Comparison of ENCODE assay signal across 8 cellular contexts in genomic region chr19:12695997-12696365, GRCh38. TPM values are rescaled to one million over a fixed set of nuclear protein-coding genes. Genes with fewer than 3 reads are reported as not detected.
DNase-seq lines count a peak whose midpoint lies in the region; ATAC-seq and FAIRE-seq lines count a peak whose summit lies in the region.

No MANE protein-coding gene starts in this region.

- peak overlapping the region; percentile 94 for H3K4me3 ChIP-seq in iPS-18c (ENCODE audit: insufficient read depth, low read depth, low read length)

- peaks cover 11% of the 10 kb centered on the region for H3K4me1 Mint-ChIP-seq in activated T-helper 1 cell treated with anti-CD3 and anti-CD28 coated beads, Interleukin-12 subunit alpha, Interleukin-12 subunit beta, Interleukin-2, Interleukin-4 antibody, amounts not matched to agents 30 ng/mL and 10 ng/mL and 1 ng/mL, durations not matched to agents 14 hours and 24 hours and 36 hours (ENCODE audit: low read depth)
- H3K4me1 Mint-ChIP-seq in stimulated activated naive CD8-positive, alpha-beta T cell treated with anti-CD3 and anti-CD28 coated beads, Interleukin-15, Interleukin-2, amounts not matched to agents 100 ng/mL and 50 ng/mL, for 24 hours (ENCODE audit: low read depth) = peaks cover 16% of the 10 kb centered on the region

- peaks cover 14% of the 10 kb centered on the region for H3K36me3 Mint-ChIP-seq in activated T-helper 1 cell treated with anti-CD3 and anti-CD28 coated beads, Interleukin-12 subunit alpha, Interleukin-12 subunit beta, Interleukin-2, Interleukin-4 antibody, amounts not matched to agents 30 ng/mL and 10 ng/mL and 1 ng/mL, durations not matched to agents 14 hours and 24 hours and 36 hours (ENCODE audit: low read depth)
- peaks cover 18% of the 10 kb centered on the region for H3K36me3 Mint-ChIP-seq in stimulated activated naive CD8-positive, alpha-beta T cell treated with anti-CD3 and anti-CD28 coated beads, Interleukin-15, Interleukin-2, amounts not matched to agents 100 ng/mL and 50 ng/mL, for 24 hours (ENCODE audit: low read depth)

- H3K27me3 Mint-ChIP-seq in activated T-helper 1 cell treated with anti-CD3 and anti-CD28 coated beads, Interleukin-12 subunit alpha, Interleukin-12 subunit beta, Interleukin-2, Interleukin-4 antibody, amounts not matched to agents 30 ng/mL and 10 ng/mL and 1 ng/mL, durations not matched to agents 14 hours and 24 hours and 36 hours (ENCODE audit: insufficient read depth) = no peaks in the 10 kb centered on the region
- no peaks in the 10 kb centered on the region for H3K27me3 Mint-ChIP-seq in stimulated activated naive CD8-positive, alpha-beta T cell treated with anti-CD3 and anti-CD28 coated beads, Interleukin-15, Interleukin-2, amounts not matched to agents 100 ng/mL and 50 ng/mL, for 24 hours

- intact Hi-C loops in activated T-helper 1 cell treated with anti-CD3 and anti-CD28 coated beads, Interleukin-12 subunit alpha, Interleukin-12 subunit beta, Interleukin-2, Interleukin-4 antibody, amounts not matched to agents 30 ng/mL and 10 ng/mL and 1 ng/mL, durations not matched to agents 14 hours and 24 hours and 36 hours (cut with micrococcal nuclease) = loop anchor here (1.0 kb wide), 7 partner anchors 15 to 1191 kb away; partner anchors contain the start of genes DHPS, GET3, RNASEH2A and ZNF653

- DNase-seq in activated T-helper 1 cell treated with anti-CD3 and anti-CD28 coated beads, Interleukin-12 subunit alpha, Interleukin-12 subunit beta, Interleukin-2, Interleukin-4 antibody, amounts not matched to agents 30 ng/mL and 10 ng/mL and 1 ng/mL, durations not matched to agents 14 hours and 24 hours and 36 hours (ENCODE audit: low spot score) = peak; percentile 21
- DNase-seq in AG08395 (ENCODE audit: low spot score) (no peak), frontal cortex (ENCODE audit: low spot score in 2 of 2) (no peak), NCI-H1694 treated with DMSO at 0.1 percent for 48 hours (lab: John Stamatoyannopoulos, UW) (no peak)

- H3K9me3 Mint-ChIP-seq in activated T-helper 1 cell treated with anti-CD3 and anti-CD28 coated beads, Interleukin-12 subunit alpha, Interleukin-12 subunit beta, Interleukin-2, Interleukin-4 antibody, amounts not matched to agents 30 ng/mL and 10 ng/mL and 1 ng/mL, durations not matched to agents 14 hours and 24 hours and 36 hours = no peaks in the 10 kb centered on the region
- H3K9me3 Mint-ChIP-seq in stimulated activated naive CD8-positive, alpha-beta T cell treated with anti-CD3 and anti-CD28 coated beads, Interleukin-15, Interleukin-2, amounts not matched to agents 100 ng/mL and 50 ng/mL, for 24 hours = no peaks in the 10 kb centered on the region

- H3K9me3 ChIP-seq in iPS-18c (ENCODE audit: control insufficient read depth, insufficient read depth, low read length) = no peaks in the 10 kb centered on the region

- ATAC-seq in GM19023 (IDR thresholded peaks at IDR 0.05; ENCODE audit: unreplicated experiment) = peak; percentile 19
- peak; percentile 6 for ATAC-seq in HG02981 (IDR thresholded peaks at IDR 0.05; ENCODE audit: unreplicated experiment)

- peak overlapping the region; percentile 93 for H3K27ac Mint-ChIP-seq in activated T-helper 1 cell treated with anti-CD3 and anti-CD28 coated beads, Interleukin-12 subunit alpha, Interleukin-12 subunit beta, Interleukin-2, Interleukin-4 antibody, amounts not matched to agents 30 ng/mL and 10 ng/mL and 1 ng/mL, durations not matched to agents 14 hours and 24 hours and 36 hours
- H3K27ac Mint-ChIP-seq in stimulated activated naive CD8-positive, alpha-beta T cell treated with anti-CD3 and anti-CD28 coated beads, Interleukin-15, Interleukin-2, amounts not matched to agents 100 ng/mL and 50 ng/mL, for 24 hours = peak overlapping the region; percentile 92

- FAIRE-seq in frontal cortex (lab: Jason Lieb, UNC) = no peak

- H3K4me3 Mint-ChIP-seq in activated T-helper 1 cell treated with anti-CD3 and anti-CD28 coated beads, Interleukin-12 subunit alpha, Interleukin-12 subunit beta, Interleukin-2, Interleukin-4 antibody, amounts not matched to agents 30 ng/mL and 10 ng/mL and 1 ng/mL, durations not matched to agents 14 hours and 24 hours and 36 hours = peak overlapping the region; percentile 89
- H3K4me3 Mint-ChIP-seq in stimulated activated naive CD8-positive, alpha-beta T cell treated with anti-CD3 and anti-CD28 coated beads, Interleukin-15, Interleukin-2, amounts not matched to agents 100 ng/mL and 50 ng/mL, for 24 hours = peak overlapping the region; percentile 85

RNA-seq across cellular contexts. Expression of gene FBXW9, which starts 0.5 kb away (rescaled TPM):
- 11.8 and 12.2 TPM in 2 replicates for total RNA-seq in activated T-helper 1 cell treated with anti-CD3 and anti-CD28 coated beads, Interleukin-12 subunit alpha, Interleukin-12 subunit beta, Interleukin-2, Interleukin-4 antibody, amounts not matched to agents 30 ng/mL and 10 ng/mL and 1 ng/mL, durations not matched to agents 14 hours and 24 hours and 36 hours
- 6.5 TPM for total RNA-seq in frontal cortex

RNA-seq across cellular contexts. Expression of gene GNG14, which starts 8.2 kb away (rescaled TPM):
- 0.73 TPM in 1 of 2 replicates, not detected in the other for total RNA-seq in activated T-helper 1 cell treated with anti-CD3 and anti-CD28 coated beads, Interleukin-12 subunit alpha, Interleukin-12 subunit beta, Interleukin-2, Interleukin-4 antibody, amounts not matched to agents 30 ng/mL and 10 ng/mL and 1 ng/mL, durations not matched to agents 14 hours and 24 hours and 36 hours
- not detected for total RNA-seq in frontal cortex

RNA-seq across cellular contexts. Expression of gene DHPS, which starts 14.3 kb away (rescaled TPM):
- total RNA-seq in activated T-helper 1 cell treated with anti-CD3 and anti-CD28 coated beads, Interleukin-12 subunit alpha, Interleukin-12 subunit beta, Interleukin-2, Interleukin-4 antibody, amounts not matched to agents 30 ng/mL and 10 ng/mL and 1 ng/mL, durations not matched to agents 14 hours and 24 hours and 36 hours = 144 and 147 TPM in 2 replicates
- 92.9 TPM for total RNA-seq in frontal cortex

RNA-seq across cellular contexts. Expression of gene TNPO2, which starts 27.8 kb away (rescaled TPM):
- total RNA-seq in activated T-helper 1 cell treated with anti-CD3 and anti-CD28 coated beads, Interleukin-12 subunit alpha, Interleukin-12 subunit beta, Interleukin-2, Interleukin-4 antibody, amounts not matched to agents 30 ng/mL and 10 ng/mL and 1 ng/mL, durations not matched to agents 14 hours and 24 hours and 36 hours = 152 and 153 TPM in 2 replicates
- total RNA-seq in frontal cortex = 68.5 TPM

RNA-seq across cellular contexts. Expression of gene WDR83, which starts 29.4 kb away (rescaled TPM):
- 25.6 and 27.1 TPM in 2 replicates for total RNA-seq in activated T-helper 1 cell treated with anti-CD3 and anti-CD28 coated beads, Interleukin-12 subunit alpha, Interleukin-12 subunit beta, Interleukin-2, Interleukin-4 antibody, amounts not matched to agents 30 ng/mL and 10 ng/mL and 1 ng/mL, durations not matched to agents 14 hours and 24 hours and 36 hours
- 9.0 TPM for total RNA-seq in frontal cortex
